Comparison of ENCODE assay signal across 9 cellular contexts in the genomic region with DNA sequence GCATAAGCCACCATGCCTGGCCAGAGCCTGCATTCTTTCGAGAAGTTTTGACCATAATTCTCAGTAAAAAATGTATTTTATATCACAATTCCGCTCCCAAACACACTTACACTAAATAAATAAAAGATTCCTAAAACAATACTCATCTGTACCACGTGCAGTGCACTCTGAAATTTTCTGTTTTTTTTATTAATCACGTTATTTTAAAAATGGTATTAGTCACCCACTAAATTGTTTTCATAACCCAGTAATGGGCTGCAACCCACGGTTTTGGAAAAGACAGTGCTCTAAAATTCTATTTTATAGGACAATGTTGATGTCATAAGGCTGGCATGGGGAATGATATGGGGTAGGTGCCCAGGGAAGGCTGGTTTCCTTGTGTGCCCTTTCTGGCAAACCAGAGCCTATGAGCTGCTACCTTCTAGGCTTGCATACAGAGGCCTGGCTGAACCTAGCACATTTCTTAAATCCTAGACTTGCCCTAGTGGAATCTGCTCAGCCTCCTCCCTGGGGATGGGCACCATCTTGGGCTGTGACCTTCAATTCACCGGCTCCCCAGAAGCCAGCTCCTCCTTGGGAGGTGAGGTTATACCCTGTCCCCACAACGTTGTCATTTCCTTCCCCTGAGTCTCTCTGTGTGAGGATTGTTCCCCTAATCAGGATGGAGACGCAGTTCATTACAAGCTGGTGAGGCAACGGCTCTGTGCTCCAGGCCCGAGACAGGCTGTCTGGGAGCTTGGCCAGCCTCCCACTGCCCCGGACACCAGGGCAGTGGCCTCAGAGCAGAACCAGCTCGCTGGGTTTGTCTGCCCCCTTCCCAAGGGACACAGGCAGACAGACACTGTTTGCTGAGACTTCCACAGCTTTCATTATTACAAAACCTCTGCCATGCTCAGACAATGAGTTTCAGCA.
A peak's percentile ranks its signal among the peaks of the same experiment; 100 is the strongest.
DNase-seq lines count a peak whose midpoint lies in the region; ATAC-seq and TF ChIP-seq lines count a peak whose summit lies in the region.
"Had no signal": no experiment of that assay in that cellular context is flagged by ENCODE, and none has a peak within 500 bp of the region (broad histone marks: within the 10 kb centered on the region; RNA-seq: fewer than 3 reads in every experiment).

No MANE protein-coding gene starts in this region.

- peak; percentile 91 to 92 for ATAC-seq in left cardiac atrium
- no peak for ATAC-seq in HG03354 (IDR thresholded peaks at IDR 0.05; ENCODE audit: poor library complexity, severe bottlenecking, unreplicated experiment)
- no peak for ATAC-seq in WTC11

- CTCF ChIA-PET in WTC11 (lab: Charles Lee), result interaction anchor here (0.8 kb wide), 1 partner anchor 307 kb away, joined by 4 read pairs; no protein-coding TSS in a partner anchor

- TF ChIP-seq POLR2A in sigmoid colon (IDR thresholded peaks at IDR 0.05), result no peak
- TF ChIP-seq POLR2A in erythroblast (IDR thresholded peaks at IDR 0.05; ENCODE audit: low read length), result no peak

- H3K27me3 Mint-ChIP-seq in immature natural killer cell (ENCODE audit: low read depth in 3 of 3) (peaks cover 2 to 10% (median 4%) of the 10 kb centered on the region in 3 donors), WTC11 (ENCODE audit: low read depth) (peaks cover 3% of the 10 kb centered on the region; the same call in 1 of the 2 replicates)

- H3K4me3 ChIP-seq in ascending aorta (peak overlapping the region in 1 of 2 donors; percentile 60), sigmoid colon (no peak overlapping the region)

- H3K27me3 ChIP-seq in ascending aorta (no peaks in the 10 kb centered on the region), sigmoid colon (no peaks in the 10 kb centered on the region)

- DNase-seq in EL (peak; percentile 95), ascending aorta (ENCODE audit: low spot score in 2 of 2) (peak; percentile 64 to 95), left cardiac atrium (peak; percentile 79), sigmoid colon (peak; percentile 75), erythroblast (lab: John Stamatoyannopoulos, UW) (no peak), immature natural killer cell (no peak), WTC11 (ENCODE audit: low spot score) (no peak)
- DNase-seq: DND-41 had no signal

- H3K4me1 ChIP-seq in ascending aorta (peaks cover 18 to 46% of the 10 kb centered on the region in 2 donors), sigmoid colon (peaks cover 0 to 25% (median 25%) of the 10 kb centered on the region in 4 donors)

- H3K4me1 Mint-ChIP-seq in immature natural killer cell (no peaks in the 10 kb centered on the region), WTC11 (peaks cover 7% of the 10 kb centered on the region)

- H3K9me3 Mint-ChIP-seq in immature natural killer cell (no peaks in the 10 kb centered on the region), WTC11 (no peaks in the 10 kb centered on the region)

- no peak for TF ChIP-seq EP300 in sigmoid colon (IDR thresholded peaks at IDR 0.05)

- intact Hi-C loops in ascending aorta (cut with DNase I), result loop anchor here (1.0 to 5.0 kb wide), 6 partner anchors 19 to 131 kb away; no protein-coding TSS in a partner anchor
- intact Hi-C loops in left cardiac atrium (cut with DNase I), result no loop called here
- intact Hi-C loops in sigmoid colon (cut with DNase I), result no loop called here

- H3K9me3 ChIP-seq in ascending aorta, result no peaks in the 10 kb centered on the region
- H3K9me3 ChIP-seq in sigmoid colon, result no peaks in the 10 kb centered on the region

- POLR2A ChIA-PET in WTC11 (lab: Charles Lee), result no interaction called here

- H3K36me3 ChIP-seq in ascending aorta (no peaks in the 10 kb centered on the region), sigmoid colon (no peaks in the 10 kb centered on the region)

- H3K27ac ChIP-seq in ascending aorta (peak overlapping the region; percentile 82 to 93), sigmoid colon (peak overlapping the region; percentile 74 to 87 (median 80))

- H3K36me3 Mint-ChIP-seq in immature natural killer cell, result no peaks in the 10 kb centered on the region
- no peaks in the 10 kb centered on the region for H3K36me3 Mint-ChIP-seq in WTC11

- H3K4me3 Mint-ChIP-seq in immature natural killer cell (no peak overlapping the region), WTC11 (no peak overlapping the region)

- TF ChIP-seq CTCF in ascending aorta (IDR thresholded peaks at IDR 0.05) (no peak), sigmoid colon (IDR thresholded peaks at IDR 0.05) (no peak), WTC11 (IDR thresholded peaks at IDR 0.05) (no peak)

- no peak overlapping the region for H3K27ac Mint-ChIP-seq in immature natural killer cell
- no peak overlapping the region for H3K27ac Mint-ChIP-seq in WTC11

- 58 to 71% methylated on average over 12 of the region's 12 CpGs for WGBS in sigmoid colon, 2 donors

TF ChIP-seq in WTC11, 78 proteins besides CTCF, POLR2A, EP300 and RAD21 (continues in another document):
- TF ChIP-seq GABPB1 (CRISPR knock-in tag; IDR thresholded peaks at IDR 0.05) (no peak), OVOL2 (CRISPR knock-in tag; IDR thresholded peaks at IDR 0.05; ENCODE audit: borderline replicate concordance) (no peak), PRDM15 (CRISPR knock-in tag; IDR thresholded peaks at IDR 0.05) (no peak), NR3C1 (CRISPR knock-in tag; conservative IDR thresholded peaks at IDR 0.05; ENCODE audit: low read depth) (no peak), ZNF396 (CRISPR knock-in tag; IDR thresholded peaks at IDR 0.05; ENCODE audit: borderline replicate concordance) (no peak), ZSCAN18 (CRISPR knock-in tag; IDR thresholded peaks at IDR 0.05) (no peak), ELF4 (CRISPR knock-in tag; IDR thresholded peaks at IDR 0.05; ENCODE audit: low read depth) (no peak), PRRX2 (CRISPR knock-in tag; IDR thresholded peaks at IDR 0.05) (no peak), ATF1 (CRISPR knock-in tag; IDR thresholded peaks at IDR 0.05) (no peak), FOXP1 (CRISPR knock-in tag; IDR thresholded peaks at IDR 0.05; ENCODE audit: borderline replicate concordance) (no peak), GTF2I (CRISPR knock-in tag; conservative IDR thresholded peaks at IDR 0.05) (no peak), RORB (CRISPR knock-in tag; IDR thresholded peaks at IDR 0.05) (no peak), NFYB (CRISPR knock-in tag; conservative IDR thresholded peaks at IDR 0.05; ENCODE audit: low read depth) (no peak)
- TF ChIP-seq, protein P1, sequence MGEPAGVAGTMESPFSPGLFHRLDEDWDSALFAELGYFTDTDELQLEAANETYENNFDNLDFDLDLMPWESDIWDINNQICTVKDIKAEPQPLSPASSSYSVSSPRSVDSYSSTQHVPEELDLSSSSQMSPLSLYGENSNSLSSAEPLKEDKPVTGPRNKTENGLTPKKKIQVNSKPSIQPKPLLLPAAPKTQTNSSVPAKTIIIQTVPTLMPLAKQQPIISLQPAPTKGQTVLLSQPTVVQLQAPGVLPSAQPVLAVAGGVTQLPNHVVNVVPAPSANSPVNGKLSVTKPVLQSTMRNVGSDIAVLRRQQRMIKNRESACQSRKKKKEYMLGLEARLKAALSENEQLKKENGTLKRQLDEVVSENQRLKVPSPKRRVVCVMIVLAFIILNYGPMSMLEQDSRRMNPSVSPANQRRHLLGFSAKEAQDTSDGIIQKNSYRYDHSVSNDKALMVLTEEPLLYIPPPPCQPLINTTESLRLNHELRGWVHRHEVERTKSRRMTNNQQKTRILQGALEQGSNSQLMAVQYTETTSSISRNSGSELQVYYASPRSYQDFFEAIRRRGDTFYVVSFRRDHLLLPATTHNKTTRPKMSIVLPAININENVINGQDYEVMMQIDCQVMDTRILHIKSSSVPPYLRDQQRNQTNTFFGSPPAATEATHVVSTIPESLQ (CRISPR knock-in tag; IDR thresholded peaks at IDR 0.05), result no peak

Comparison
In these comparisons a context has a peak if more than half of its experiments do, and no peak if none do; other contexts are left out.
1. DNase-seq: peak in EL (single experiment), ascending aorta (2 of 2), left cardiac atrium (single experiment) and sigmoid colon (single experiment); none in erythroblast (0 of 2), immature natural killer cell (0 of 3) and WTC11 (single experiment).
2. ATAC-seq: peak in left cardiac atrium (2 of 2); none in HG03354 (single experiment) and WTC11 (single experiment).